ENCODE assay signal across 2 cellular contexts in the genomic region with DNA sequence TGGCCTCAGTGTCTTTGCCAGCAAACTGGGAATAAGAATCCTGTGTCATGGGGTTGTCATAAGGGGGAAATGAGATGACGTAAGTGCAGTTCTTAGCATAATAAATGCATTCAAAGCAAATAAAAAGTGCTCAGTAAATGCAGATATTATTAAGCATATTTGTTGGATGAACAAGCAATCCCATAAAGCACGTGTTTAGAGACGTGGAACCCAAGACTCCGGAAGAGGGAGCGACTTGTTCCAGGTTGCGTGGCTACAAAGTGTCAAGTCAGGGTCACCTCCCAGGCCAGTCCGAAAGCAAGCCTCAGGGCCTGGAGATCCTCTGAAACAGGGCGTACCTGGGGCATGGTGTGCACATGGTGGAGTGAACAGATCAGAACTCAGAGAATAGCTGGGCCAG.
TF ChIP-seq lines count a peak whose summit lies in the region.

No MANE protein-coding gene starts in this region.

TF ChIP-seq in SK-N-SH, 30 proteins besides CTCF, POLR2A, EP300 and RAD21 (continued from another document):
- TF ChIP-seq TAF1 (IDR thresholded peaks at IDR 0.05; ENCODE audit: borderline replicate concordance, low read depth, low read length) (no peak), NFIC (IDR thresholded peaks at IDR 0.05; ENCODE audit: borderline replicate concordance) (no peak), ELF1 (IDR thresholded peaks at IDR 0.05) (no peak), FOXM1 (IDR thresholded peaks at IDR 0.05; ENCODE audit: low read depth) (no peak), FOXJ3 (CRISPR knock-in tag; IDR thresholded peaks at IDR 0.05) (no peak), JUND (IDR thresholded peaks at IDR 0.05) (no peak)
- TF ChIP-seq, protein P1, sequence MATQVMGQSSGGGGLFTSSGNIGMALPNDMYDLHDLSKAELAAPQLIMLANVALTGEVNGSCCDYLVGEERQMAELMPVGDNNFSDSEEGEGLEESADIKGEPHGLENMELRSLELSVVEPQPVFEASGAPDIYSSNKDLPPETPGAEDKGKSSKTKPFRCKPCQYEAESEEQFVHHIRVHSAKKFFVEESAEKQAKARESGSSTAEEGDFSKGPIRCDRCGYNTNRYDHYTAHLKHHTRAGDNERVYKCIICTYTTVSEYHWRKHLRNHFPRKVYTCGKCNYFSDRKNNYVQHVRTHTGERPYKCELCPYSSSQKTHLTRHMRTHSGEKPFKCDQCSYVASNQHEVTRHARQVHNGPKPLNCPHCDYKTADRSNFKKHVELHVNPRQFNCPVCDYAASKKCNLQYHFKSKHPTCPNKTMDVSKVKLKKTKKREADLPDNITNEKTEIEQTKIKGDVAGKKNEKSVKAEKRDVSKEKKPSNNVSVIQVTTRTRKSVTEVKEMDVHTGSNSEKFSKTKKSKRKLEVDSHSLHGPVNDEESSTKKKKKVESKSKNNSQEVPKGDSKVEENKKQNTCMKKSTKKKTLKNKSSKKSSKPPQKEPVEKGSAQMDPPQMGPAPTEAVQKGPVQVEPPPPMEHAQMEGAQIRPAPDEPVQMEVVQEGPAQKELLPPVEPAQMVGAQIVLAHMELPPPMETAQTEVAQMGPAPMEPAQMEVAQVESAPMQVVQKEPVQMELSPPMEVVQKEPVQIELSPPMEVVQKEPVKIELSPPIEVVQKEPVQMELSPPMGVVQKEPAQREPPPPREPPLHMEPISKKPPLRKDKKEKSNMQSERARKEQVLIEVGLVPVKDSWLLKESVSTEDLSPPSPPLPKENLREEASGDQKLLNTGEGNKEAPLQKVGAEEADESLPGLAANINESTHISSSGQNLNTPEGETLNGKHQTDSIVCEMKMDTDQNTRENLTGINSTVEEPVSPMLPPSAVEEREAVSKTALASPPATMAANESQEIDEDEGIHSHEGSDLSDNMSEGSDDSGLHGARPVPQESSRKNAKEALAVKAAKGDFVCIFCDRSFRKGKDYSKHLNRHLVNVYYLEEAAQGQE (IDR thresholded peaks at IDR 0.05; ENCODE audit: low read depth, low read length) = no peak

TF ChIP-seq in SK-N-SH treated with all-trans-retinoic acid at 6 μM for 48 hours, 23 proteins besides CTCF, POLR2A, EP300 and RAD21 (continued from another document):
- TF ChIP-seq, protein P2, sequence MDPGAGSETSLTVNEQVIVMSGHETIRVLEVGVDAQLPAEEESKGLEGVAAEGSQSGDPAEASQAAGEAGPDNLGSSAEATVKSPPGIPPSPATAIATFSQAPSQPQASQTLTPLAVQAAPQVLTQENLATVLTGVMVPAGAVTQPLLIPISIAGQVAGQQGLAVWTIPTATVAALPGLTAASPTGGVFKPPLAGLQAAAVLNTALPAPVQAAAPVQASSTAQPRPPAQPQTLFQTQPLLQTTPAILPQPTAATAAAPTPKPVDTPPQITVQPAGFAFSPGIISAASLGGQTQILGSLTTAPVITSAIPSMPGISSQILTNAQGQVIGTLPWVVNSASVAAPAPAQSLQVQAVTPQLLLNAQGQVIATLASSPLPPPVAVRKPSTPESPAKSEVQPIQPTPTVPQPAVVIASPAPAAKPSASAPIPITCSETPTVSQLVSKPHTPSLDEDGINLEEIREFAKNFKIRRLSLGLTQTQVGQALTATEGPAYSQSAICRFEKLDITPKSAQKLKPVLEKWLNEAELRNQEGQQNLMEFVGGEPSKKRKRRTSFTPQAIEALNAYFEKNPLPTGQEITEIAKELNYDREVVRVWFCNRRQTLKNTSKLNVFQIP (CRISPR knock-in tag; IDR thresholded peaks at IDR 0.05; ENCODE audit: borderline replicate concordance, low read depth) = no peak
- TF ChIP-seq PPARA (CRISPR knock-in tag; IDR thresholded peaks at IDR 0.05; ENCODE audit: borderline replicate concordance) (no peak), ZFP30 (CRISPR knock-in tag; IDR thresholded peaks at IDR 0.05) (no peak), OSR1 (CRISPR knock-in tag; IDR thresholded peaks at IDR 0.05) (no peak), TCF4 (CRISPR knock-in tag; IDR thresholded peaks at IDR 0.05; ENCODE audit: borderline replicate concordance) (no peak), TOX (CRISPR knock-in tag; IDR thresholded peaks at IDR 0.05; ENCODE audit: borderline replicate concordance) (no peak), ZNF565 (CRISPR knock-in tag; conservative IDR thresholded peaks at IDR 0.05; ENCODE audit: low read depth) (no peak)
- TF ChIP-seq, protein P3, sequence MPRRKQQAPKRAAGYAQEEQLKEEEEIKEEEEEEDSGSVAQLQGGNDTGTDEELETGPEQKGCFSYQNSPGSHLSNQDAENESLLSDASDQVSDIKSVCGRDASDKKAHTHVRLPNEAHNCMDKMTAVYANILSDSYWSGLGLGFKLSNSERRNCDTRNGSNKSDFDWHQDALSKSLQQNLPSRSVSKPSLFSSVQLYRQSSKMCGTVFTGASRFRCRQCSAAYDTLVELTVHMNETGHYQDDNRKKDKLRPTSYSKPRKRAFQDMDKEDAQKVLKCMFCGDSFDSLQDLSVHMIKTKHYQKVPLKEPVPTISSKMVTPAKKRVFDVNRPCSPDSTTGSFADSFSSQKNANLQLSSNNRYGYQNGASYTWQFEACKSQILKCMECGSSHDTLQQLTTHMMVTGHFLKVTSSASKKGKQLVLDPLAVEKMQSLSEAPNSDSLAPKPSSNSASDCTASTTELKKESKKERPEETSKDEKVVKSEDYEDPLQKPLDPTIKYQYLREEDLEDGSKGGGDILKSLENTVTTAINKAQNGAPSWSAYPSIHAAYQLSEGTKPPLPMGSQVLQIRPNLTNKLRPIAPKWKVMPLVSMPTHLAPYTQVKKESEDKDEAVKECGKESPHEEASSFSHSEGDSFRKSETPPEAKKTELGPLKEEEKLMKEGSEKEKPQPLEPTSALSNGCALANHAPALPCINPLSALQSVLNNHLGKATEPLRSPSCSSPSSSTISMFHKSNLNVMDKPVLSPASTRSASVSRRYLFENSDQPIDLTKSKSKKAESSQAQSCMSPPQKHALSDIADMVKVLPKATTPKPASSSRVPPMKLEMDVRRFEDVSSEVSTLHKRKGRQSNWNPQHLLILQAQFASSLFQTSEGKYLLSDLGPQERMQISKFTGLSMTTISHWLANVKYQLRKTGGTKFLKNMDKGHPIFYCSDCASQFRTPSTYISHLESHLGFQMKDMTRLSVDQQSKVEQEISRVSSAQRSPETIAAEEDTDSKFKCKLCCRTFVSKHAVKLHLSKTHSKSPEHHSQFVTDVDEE (CRISPR knock-in tag; IDR thresholded peaks at IDR 0.05) = no peak
- TF ChIP-seq, protein P4, sequence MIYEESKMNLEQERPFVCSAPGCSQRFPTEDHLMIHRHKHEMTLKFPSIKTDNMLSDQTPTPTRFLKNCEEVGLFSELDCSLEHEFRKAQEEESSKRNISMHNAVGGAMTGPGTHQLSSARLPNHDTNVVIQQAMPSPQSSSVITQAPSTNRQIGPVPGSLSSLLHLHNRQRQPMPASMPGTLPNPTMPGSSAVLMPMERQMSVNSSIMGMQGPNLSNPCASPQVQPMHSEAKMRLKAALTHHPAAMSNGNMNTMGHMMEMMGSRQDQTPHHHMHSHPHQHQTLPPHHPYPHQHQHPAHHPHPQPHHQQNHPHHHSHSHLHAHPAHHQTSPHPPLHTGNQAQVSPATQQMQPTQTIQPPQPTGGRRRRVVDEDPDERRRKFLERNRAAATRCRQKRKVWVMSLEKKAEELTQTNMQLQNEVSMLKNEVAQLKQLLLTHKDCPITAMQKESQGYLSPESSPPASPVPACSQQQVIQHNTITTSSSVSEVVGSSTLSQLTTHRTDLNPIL (CRISPR knock-in tag; IDR thresholded peaks at IDR 0.05; ENCODE audit: low read depth) = no peak
